In the genomic region with DNA sequence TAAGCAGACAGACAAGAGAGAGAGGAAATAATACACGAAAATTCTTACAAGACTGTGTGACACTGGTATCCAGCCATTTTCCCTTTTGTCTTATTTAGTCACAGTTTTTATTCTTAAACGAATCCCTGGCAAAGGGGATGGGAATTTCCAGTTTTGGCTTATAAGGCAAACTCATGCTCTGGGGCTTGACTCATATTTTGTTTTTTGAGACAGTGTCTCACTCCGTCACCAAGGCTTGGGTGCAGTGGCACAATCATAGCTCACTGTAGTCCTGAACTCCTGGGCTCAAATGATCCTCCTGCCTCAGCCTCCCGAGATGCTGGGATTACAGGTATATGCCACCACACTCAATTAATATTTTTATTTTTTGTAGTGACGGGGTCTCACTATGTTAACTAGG, we compare ENCODE assay signal across 28 cellular contexts. TPM values are rescaled to one million over a fixed set of nuclear protein-coding genes. Genes with fewer than 3 reads are reported as not detected.
"Had no signal": no experiment of that assay in that cellular context is flagged by ENCODE, and none has a peak within 500 bp of the region (broad histone marks: within the 10 kb centered on the region; RNA-seq: fewer than 3 reads in every experiment).

No MANE protein-coding gene starts in this region.

- H3K27me3 ChIP-seq: adrenal gland, brain microvascular endothelial cell, pancreas, uterus had no signal

- H3K4me1 ChIP-seq: adrenal gland, pancreas, prostate gland had no signal

- H3K4me3 ChIP-seq: adrenal gland, pancreas, prostate gland, smooth muscle cell, uterus had no signal

- H3K27ac ChIP-seq: adrenal gland, brain microvascular endothelial cell, pancreas, prostate gland had no signal

- ATAC-seq: activated CD4-positive, alpha-beta T cell treated with anti-CD3 and anti-CD28 coated beads for 36 hours; activated T-cell treated with anti-CD3 and anti-CD28 coated beads, Interleukin-2, amount 50 U/mL, for 72 hours; esophagus mucosa; left colon; naive thymus-derived CD8-positive, alpha-beta T cell; pancreas; T-cell had no signal

- H3K36me3 ChIP-seq: adrenal gland, brain microvascular endothelial cell, pancreas, prostate gland, uterus had no signal

- H3K9me3 ChIP-seq: adrenal gland, pancreas, prostate gland, uterus had no signal

- DNase-seq: activated CD4-positive, alpha-beta T cell treated with anti-CD3 and anti-CD28 coated beads for 36 hours; activated CD4-positive, CD25-positive, alpha-beta regulatory T cell; activated naive CD4-positive, alpha-beta T cell; activated T-cell treated with anti-CD3 and anti-CD28 coated beads for 4 hours; activated T-cell treated with anti-CD3 and anti-CD28 coated beads, Interleukin-2, amount 50 U/mL, for 72 hours; adrenal gland; aorta; brain microvascular endothelial cell; caudate nucleus; cortex of kidney; head of caudate nucleus; hippocampal formation; left colon; midbrain; naive thymus-derived CD8-positive, alpha-beta T cell; nucleus accumbens; pancreas; retina; stimulated activated CD4-positive, alpha-beta T cell treated with anti-CD3 and anti-CD28 coated beads, Interleukin-15, amount 100 ng/mL, for 24 hours; stimulated activated CD4-positive, alpha-beta T cell treated with anti-CD3 and anti-CD28 coated beads, Interleukin-2, amount 100 ng/mL, for 24 hours; stimulated activated naive CD4-positive, alpha-beta T cell; T-cell; uterus had no signal

RNA-seq across cellular contexts. Expression of a gene that starts 31.9 kb away (rescaled TPM):
- total RNA-seq: activated CD4-positive, alpha-beta T cell treated with anti-CD3 and anti-CD28 coated beads for 36 hours; endothelial cell of umbilical vein; neural crest cell had no signal
